14 cellular contexts compared by ENCODE assay signal in genomic region chr16:85527042-85527766, GRCh38.
DNase-seq lines count a peak whose midpoint lies in the region; ATAC-seq, FAIRE-seq and TF ChIP-seq lines count a peak whose summit lies in the region.
"Had no signal": no experiment of that assay in that cellular context is flagged by ENCODE, and none has a peak within 500 bp of the region (broad histone marks: within the 10 kb centered on the region; RNA-seq: fewer than 3 reads in every experiment).

No MANE protein-coding gene starts in this region.

- peak overlapping the region; percentile 90 for H3K18ac ChIP-seq in neuronal stem cell (ENCODE audit: low read length)

- H3K27me3 ChIP-seq in BLaER1 treated with 17β-estradiol and CSF1 and Interleukin-3, amounts not matched to agents 10 nM and 100 nM, result peaks cover 0 to 4% (median 0%) of the 10 kb centered on the region in 11 experiments; a peak in 1 of 22 replicates
- peaks cover 0 to 37% (median 6%) of the 10 kb centered on the region in 3 experiments for H3K27me3 ChIP-seq in neuronal stem cell (ENCODE audit: control insufficient read depth in 3 of 3, insufficient read depth in 3 of 3, low read depth in 1 of 3, low read length in 3 of 3)
- H3K27me3 ChIP-seq: Peyer's patch had no signal

- peak overlapping the region in 8 of 11 experiments; percentile 42 to 89 (median 86); a peak in 13 of 22 replicates for H3K9ac ChIP-seq in BLaER1 treated with 17β-estradiol and CSF1 and Interleukin-3, amounts not matched to agents 10 nM and 100 nM
- no peak overlapping the region for H3K9ac ChIP-seq in kidney (ENCODE audit: low read length in 2 of 2)
- no peak overlapping the region for H3K9ac ChIP-seq in neuronal stem cell (ENCODE audit: low read depth, low read length, poor library complexity)

- peak overlapping the region; percentile 52 for H3K23ac ChIP-seq in neuronal stem cell (ENCODE audit: low read depth, low read length, poor library complexity)

- peaks cover 0 to 5% of the 10 kb centered on the region in 2 donors for H3K4me1 Mint-ChIP-seq in stimulated activated naive B cell treated with anti-CD40 and anti-IgM and Interleukin-4, amounts not matched to agents 10 μg/mL and 1 μg/mL and 100 μg/mL, for 72 hours

- intact Hi-C loops in kidney (cut with DNase I), result no loop called here

- no peak overlapping the region for H2BK120ac ChIP-seq in neuronal stem cell (ENCODE audit: low read depth, low read length)

- FAIRE-seq in kidney (lab: Jason Lieb, UNC), result no peak

- ATAC-seq in HG02884 (IDR thresholded peaks at IDR 0.05; ENCODE audit: unreplicated experiment), result no peak
- ATAC-seq in stimulated activated naive B cell treated with anti-CD40 and anti-IgM and Interleukin-4, amounts not matched to agents 10 μg/mL and 1 μg/mL and 100 μg/mL, for 72 hours (replicated peaks), result no peak

- H3K4me3 Mint-ChIP-seq in stimulated activated naive B cell treated with anti-CD40 and anti-IgM and Interleukin-4, amounts not matched to agents 10 μg/mL and 1 μg/mL and 100 μg/mL, for 72 hours, result no peak overlapping the region

- peaks cover 38 to 99% (median 97%) of the 10 kb centered on the region in 10 experiments for H3K4me1 ChIP-seq in BLaER1 treated with 17β-estradiol and CSF1 and Interleukin-3, amounts not matched to agents 10 nM and 100 nM
- peaks cover 24% of the 10 kb centered on the region for H3K4me1 ChIP-seq in HEK293 (ENCODE audit: control insufficient read depth, insufficient read depth, low read length)
- H3K4me1 ChIP-seq in kidney (ENCODE audit: control insufficient read depth in 1 of 2, insufficient read depth in 1 of 2, low read depth in 1 of 2, low read length in 2 of 2), result peaks cover 11 to 18% of the 10 kb centered on the region in 2 donors
- peaks cover 26 to 62% of the 10 kb centered on the region in 2 donors for H3K4me1 ChIP-seq in neuronal stem cell (ENCODE audit: control insufficient read depth in 2 of 2, insufficient read depth in 1 of 2, low read depth in 1 of 2, low read length in 2 of 2)
- H3K4me1 ChIP-seq: HAP-1 had no signal

- DNase-seq in kidney (peak; percentile 71), neuronal stem cell (ENCODE audit: low spot score) (no peak), NCI-H82 treated with DMSO at 0.1 percent for 48 hours (lab: John Stamatoyannopoulos, UW; ENCODE audit: unreplicated experiment) (no peak), SIG-M5 (lab: John Stamatoyannopoulos, UW) (no peak)
- no peak for DNase-seq in stimulated activated naive B cell treated with anti-CD40 and anti-IgM and Interleukin-4, amounts not matched to agents 10 μg/mL and 1 μg/mL and 100 μg/mL, for 72 hours
- DNase-seq: ACHN, NCI-H1436 treated with DMSO at 0.1 percent for 48 hours, NCI-H2081 treated with DMSO at 0.1 percent for 48 hours, Peyer's patch, SHP77 treated with DMSO at 0.1 percent for 48 hours had no signal

- H3K27me3 Mint-ChIP-seq in stimulated activated naive B cell treated with anti-CD40 and anti-IgM and Interleukin-4, amounts not matched to agents 10 μg/mL and 1 μg/mL and 100 μg/mL, for 72 hours, result peaks cover 17 to 18% of the 10 kb centered on the region in 2 donors

- no peaks in the 10 kb centered on the region for H3K36me3 Mint-ChIP-seq in stimulated activated naive B cell treated with anti-CD40 and anti-IgM and Interleukin-4, amounts not matched to agents 10 μg/mL and 1 μg/mL and 100 μg/mL, for 72 hours

- H2BK15ac ChIP-seq in neuronal stem cell (ENCODE audit: low read length), result no peak overlapping the region

- no peaks in the 10 kb centered on the region for H3K9me3 ChIP-seq in BLaER1 treated with 17β-estradiol and CSF1 and Interleukin-3, amounts not matched to agents 10 nM and 100 nM (replicated peaks in 1 of 11)
- no peaks in the 10 kb centered on the region for H3K9me3 ChIP-seq in HEK293 (ENCODE audit: control insufficient read depth, insufficient read depth, low read depth, low read length)
- H3K9me3 ChIP-seq in kidney (ENCODE audit: control insufficient read depth in 1 of 2, low read length in 2 of 2), result no peaks in the 10 kb centered on the region
- peaks cover 0 to 6% of the 10 kb centered on the region in 2 donors for H3K9me3 ChIP-seq in neuronal stem cell (replicated peaks in 1 of 2; ENCODE audit: control insufficient read depth in 2 of 2, insufficient read depth in 1 of 2, low read depth in 1 of 2, low read length in 2 of 2)
- H3K9me3 ChIP-seq: HAP-1, Peyer's patch had no signal

- no peaks in the 10 kb centered on the region for H4K20me1 ChIP-seq in BLaER1 treated with 17β-estradiol and CSF1 and Interleukin-3, amounts not matched to agents 10 nM and 100 nM

- H3K14ac ChIP-seq in neuronal stem cell (ENCODE audit: low read length), result no peak overlapping the region

- peak overlapping the region in 9 of 11 experiments; percentile 14 to 99 (median 97); a peak in 17 of 22 replicates for H3K27ac ChIP-seq in BLaER1 treated with 17β-estradiol and CSF1 and Interleukin-3, amounts not matched to agents 10 nM and 100 nM
- no peak overlapping the region for H3K27ac ChIP-seq in HEK293 (ENCODE audit: extremely low read depth, low read depth, low read length)
- H3K27ac ChIP-seq in kidney (ENCODE audit: low read depth in 2 of 2, low read length in 2 of 2), result no peak overlapping the region
- no peak overlapping the region for H3K27ac ChIP-seq in neuronal stem cell (replicated peaks; ENCODE audit: low read length)
- H3K27ac ChIP-seq: Peyer's patch had no signal

- peak overlapping the region; percentile 84 for H2AK5ac ChIP-seq in neuronal stem cell (ENCODE audit: low read depth, low read length)

- H3K79me1 ChIP-seq in neuronal stem cell (ENCODE audit: low read depth, low read length), result peaks cover 4% of the 10 kb centered on the region

- H2BK5ac ChIP-seq in neuronal stem cell (ENCODE audit: low read length), result peak overlapping the region; percentile 15

- no peaks in the 10 kb centered on the region for H3K9me3 Mint-ChIP-seq in stimulated activated naive B cell treated with anti-CD40 and anti-IgM and Interleukin-4, amounts not matched to agents 10 μg/mL and 1 μg/mL and 100 μg/mL, for 72 hours

- peak overlapping the region in 10 of 11 experiments; percentile 43 to 97 (median 93); a peak in 20 of 22 replicates for H3K4me2 ChIP-seq in BLaER1 treated with 17β-estradiol and CSF1 and Interleukin-3, amounts not matched to agents 10 nM and 100 nM
- H3K4me2 ChIP-seq in neuronal stem cell (ENCODE audit: insufficient read depth, low read length, poor library complexity, severe bottlenecking), result no peak overlapping the region

- no peak overlapping the region for H3K4me3 ChIP-seq in BLaER1 treated with 17β-estradiol and CSF1 and Interleukin-3, amounts not matched to agents 10 nM and 100 nM
- H3K4me3 ChIP-seq in HEK293 (ENCODE audit: low read depth, low read length), result no peak overlapping the region
- H3K4me3 ChIP-seq in kidney (ENCODE audit: low read length in 2 of 2), result no peak overlapping the region
- H3K4me3 ChIP-seq in neuronal stem cell (ENCODE audit: low read length in 2 of 2), result no peak overlapping the region
- H3K4me3 ChIP-seq: HAP-1, Peyer's patch had no signal

- no peaks in the 10 kb centered on the region for H3K36me3 ChIP-seq in BLaER1 treated with 17β-estradiol and CSF1 and Interleukin-3, amounts not matched to agents 10 nM and 100 nM
- H3K36me3 ChIP-seq in HEK293 (ENCODE audit: control insufficient read depth in 2 of 2, insufficient read depth in 1 of 2, low read length in 2 of 2), result no peaks in the 10 kb centered on the region
- no peaks in the 10 kb centered on the region for H3K36me3 ChIP-seq in kidney (ENCODE audit: control insufficient read depth in 1 of 2, insufficient read depth in 2 of 2, low read length in 2 of 2)
- H3K36me3 ChIP-seq in neuronal stem cell (replicated peaks in 1 of 2; ENCODE audit: control insufficient read depth in 2 of 2, insufficient read depth in 2 of 2, low read length in 2 of 2), result no peaks in the 10 kb centered on the region
- H3K36me3 ChIP-seq: HAP-1, Peyer's patch had no signal

- no peak overlapping the region for H4K8ac ChIP-seq in neuronal stem cell (ENCODE audit: low read depth, low read length)

- CTCF ChIA-PET in HEK293 (lab: Yijun Ruan, JAX), result interaction anchor here (0.7 kb wide), 1 partner anchor 274 kb away, joined by 3 read pairs; no protein-coding TSS in a partner anchor

- H3K27ac Mint-ChIP-seq in stimulated activated naive B cell treated with anti-CD40 and anti-IgM and Interleukin-4, amounts not matched to agents 10 μg/mL and 1 μg/mL and 100 μg/mL, for 72 hours, result no peak overlapping the region

- H2AFZ ChIP-seq in neuronal stem cell (ENCODE audit: low read length), result no peak overlapping the region

- H2BK12ac ChIP-seq in neuronal stem cell (ENCODE audit: low read length), result peak overlapping the region; percentile 52

- H4K91ac ChIP-seq in neuronal stem cell (ENCODE audit: low read depth, low read length, poor library complexity), result no peak overlapping the region

- TF ChIP-seq CTCF in HEK293 (tag by site-specific recombination; IDR thresholded peaks at IDR 0.05) (no peak), kidney (IDR thresholded peaks at IDR 0.05; ENCODE audit: borderline replicate concordance, extremely low read depth, insufficient read depth) (no peak)

- WGBS in neuronal stem cell (ENCODE audit: extremely low coverage in 2 of 2, insufficient read length in 2 of 2, insufficient replicate concordance in 1 of 2), 2 donors, result no CpG with 5 or more reads among the region's 41 CpGs

- no peak overlapping the region for H3K4ac ChIP-seq in neuronal stem cell (ENCODE audit: low read length)

- POLR2A ChIA-PET in HEK293 (lab: Yijun Ruan, JAX), result no interaction called here

TF ChIP-seq in HEK293, 187 proteins besides CTCF, POLR2A, EP300 and RAD21:
- TF ChIP-seq EGR2 (tag by site-specific recombination; IDR thresholded peaks at IDR 0.05; ENCODE audit: low read depth) (peak; percentile 84), ZFHX2 (tag by site-specific recombination; conservative IDR thresholded peaks at IDR 0.05) (peak; percentile 83), PATZ1 (tag by site-specific recombination; IDR thresholded peaks at IDR 0.05) (no peak), ZBTB20 (tag by site-specific recombination; IDR thresholded peaks at IDR 0.05) (no peak)

Comparison
In these comparisons a context has a peak if more than half of its experiments do, and no peak if none do; other contexts are left out.
1. H3K27ac ChIP-seq: peak in BLaER1 treated with 17β-estradiol and CSF1 and Interleukin-3, amounts not matched to agents 10 nM and 100 nM (9 of 11); none in HEK293 (single experiment), kidney (0 of 2) and neuronal stem cell (single experiment).
2. H3K9ac ChIP-seq: peak in BLaER1 treated with 17β-estradiol and CSF1 and Interleukin-3, amounts not matched to agents 10 nM and 100 nM (8 of 11); none in kidney (0 of 2) and neuronal stem cell (single experiment).